Comparison of ENCODE assay signal across 20 cellular contexts in genomic region chr6:110853754-110854477, GRCh38. TPM values are rescaled to one million over a fixed set of nuclear protein-coding genes. Genes with fewer than 3 reads are reported as not detected.
DNase-seq lines count a peak whose midpoint lies in the region; ATAC-seq, FAIRE-seq and TF ChIP-seq lines count a peak whose summit lies in the region.
"Had no signal": no experiment of that assay in that cellular context is flagged by ENCODE, and none has a peak within 500 bp of the region (broad histone marks: within the 10 kb centered on the region; RNA-seq: fewer than 3 reads in every experiment).

No MANE protein-coding gene starts in this region.

- WGBS in right cardiac atrium = 68% methylated on average over 5 of the region's 5 CpGs
- 70% methylated on average over 5 of the region's 5 CpGs for WGBS in prostate gland

- no peaks in the 10 kb centered on the region for H3K36me3 Mint-ChIP-seq in activated naive CD4-positive, alpha-beta T cell treated with anti-CD3 and anti-CD28 coated beads, Interleukin-2, amount 10 ng/mL, durations not matched to agents 7 days and 5 days
- no peaks in the 10 kb centered on the region for H3K36me3 Mint-ChIP-seq in activated T-helper 2 cell treated with anti-CD3 and anti-CD28 coated beads, Interferon-gamma antibody, Interleukin-2, Interleukin-4, amounts not matched to agents 10 μg/mL and 5 μg/mL and 100 μg/mL, durations not matched to agents 14 hours and 24 hours and 36 hours (ENCODE audit: low read depth)

- peaks cover 23% of the 10 kb centered on the region for H3K27me3 Mint-ChIP-seq in activated naive CD4-positive, alpha-beta T cell treated with anti-CD3 and anti-CD28 coated beads, Interleukin-2, amount 10 ng/mL, durations not matched to agents 7 days and 5 days
- peaks cover 4% of the 10 kb centered on the region for H3K27me3 Mint-ChIP-seq in activated T-helper 2 cell treated with anti-CD3 and anti-CD28 coated beads, Interferon-gamma antibody, Interleukin-2, Interleukin-4, amounts not matched to agents 10 μg/mL and 5 μg/mL and 100 μg/mL, durations not matched to agents 14 hours and 24 hours and 36 hours (ENCODE audit: low read depth)

- intact Hi-C loops in left ventricle myocardium superior (cut with micrococcal nuclease) (no loop called here), right cardiac atrium (cut with DNase I) (no loop called here), mucosa of descending colon (cut with DNase I, micrococcal nuclease) (no loop called here), prostate gland (cut with DNase I) (loop anchor here (10.0 kb wide), 1 partner anchor 51 kb away; no protein-coding TSS in a partner anchor), kidney (cut with DNase I) (no loop called here)
- intact Hi-C loops in activated T-helper 2 cell treated with anti-CD3 and anti-CD28 coated beads, Interferon-gamma antibody, Interleukin-2, Interleukin-4, amounts not matched to agents 10 μg/mL and 5 μg/mL and 100 μg/mL, durations not matched to agents 14 hours and 24 hours and 36 hours (cut with micrococcal nuclease) = no loop called here

- no peak overlapping the region for H3K4me3 Mint-ChIP-seq in activated naive CD4-positive, alpha-beta T cell treated with anti-CD3 and anti-CD28 coated beads, Interleukin-2, amount 10 ng/mL, durations not matched to agents 7 days and 5 days
- no peak overlapping the region for H3K4me3 Mint-ChIP-seq in activated T-helper 2 cell treated with anti-CD3 and anti-CD28 coated beads, Interferon-gamma antibody, Interleukin-2, Interleukin-4, amounts not matched to agents 10 μg/mL and 5 μg/mL and 100 μg/mL, durations not matched to agents 14 hours and 24 hours and 36 hours (ENCODE audit: low read depth)
- H3K4me3 Mint-ChIP-seq: CD14-positive monocyte had no signal

- H3K9me3 Mint-ChIP-seq in activated naive CD4-positive, alpha-beta T cell treated with anti-CD3 and anti-CD28 coated beads, Interleukin-2, amount 10 ng/mL, durations not matched to agents 7 days and 5 days = no peaks in the 10 kb centered on the region
- no peaks in the 10 kb centered on the region for H3K9me3 Mint-ChIP-seq in activated T-helper 2 cell treated with anti-CD3 and anti-CD28 coated beads, Interferon-gamma antibody, Interleukin-2, Interleukin-4, amounts not matched to agents 10 μg/mL and 5 μg/mL and 100 μg/mL, durations not matched to agents 14 hours and 24 hours and 36 hours

- H3K4me1 ChIP-seq in right cardiac atrium (ENCODE audit: control insufficient read depth, insufficient read depth, low read length) = no peaks in the 10 kb centered on the region
- no peaks in the 10 kb centered on the region for H3K4me1 ChIP-seq in mucosa of descending colon (ENCODE audit: low read depth)
- H3K4me1 ChIP-seq in prostate gland (replicated peaks) = no peaks in the 10 kb centered on the region
- no peaks in the 10 kb centered on the region for H3K4me1 ChIP-seq in kidney (ENCODE audit: control insufficient read depth in 1 of 2, insufficient read depth in 1 of 2, low read depth in 1 of 2, low read length in 2 of 2)
- H3K4me1 ChIP-seq: A549, Caco-2, Peyer's patch had no signal

- no peak overlapping the region for H3K9ac ChIP-seq in kidney (ENCODE audit: low read length in 2 of 2)

- H3K36me3 ChIP-seq in mucosa of descending colon (ENCODE audit: low read depth) (no peaks in the 10 kb centered on the region), prostate gland (no peaks in the 10 kb centered on the region), kidney (ENCODE audit: control insufficient read depth in 1 of 2, insufficient read depth in 2 of 2, low read length in 2 of 2) (no peaks in the 10 kb centered on the region)
- H3K36me3 ChIP-seq: Peyer's patch had no signal

- no peaks in the 10 kb centered on the region for H3K27me3 ChIP-seq in right cardiac atrium (ENCODE audit: control insufficient read depth, insufficient read depth)
- H3K27me3 ChIP-seq in prostate gland (replicated peaks; ENCODE audit: insufficient read depth) = no peaks in the 10 kb centered on the region
- H3K27me3 ChIP-seq: Peyer's patch had no signal

- ATAC-seq in left ventricle myocardium superior = peak; percentile 35
- ATAC-seq in right cardiac atrium = no peak
- peak; percentile 74 for ATAC-seq in mucosa of descending colon
- ATAC-seq: A549, GM12878 had no signal

- no peak overlapping the region for H3K27ac Mint-ChIP-seq in activated naive CD4-positive, alpha-beta T cell treated with anti-CD3 and anti-CD28 coated beads, Interleukin-2, amount 10 ng/mL, durations not matched to agents 7 days and 5 days
- H3K27ac Mint-ChIP-seq in activated T-helper 2 cell treated with anti-CD3 and anti-CD28 coated beads, Interferon-gamma antibody, Interleukin-2, Interleukin-4, amounts not matched to agents 10 μg/mL and 5 μg/mL and 100 μg/mL, durations not matched to agents 14 hours and 24 hours and 36 hours = no peak overlapping the region

- no peak overlapping the region for H3K27ac ChIP-seq in right cardiac atrium (ENCODE audit: low read length)
- peak overlapping the region; percentile 3 for H3K27ac ChIP-seq in epithelial cell of prostate
- no peak overlapping the region for H3K27ac ChIP-seq in prostate gland
- H3K27ac ChIP-seq in kidney (ENCODE audit: low read depth in 2 of 2, low read length in 2 of 2) = no peak overlapping the region
- H3K27ac ChIP-seq: A549, Peyer's patch had no signal

- FAIRE-seq in kidney (lab: Jason Lieb, UNC) = no peak
- FAIRE-seq: A549, GM12878, GM18507 had no signal

- DNase-seq in left ventricle myocardium superior (no peak), right cardiac atrium (no peak), epithelial cell of prostate (ENCODE audit: low read depth, low spot score) (peak; percentile 31), mucosa of descending colon (no peak), prostate gland (ENCODE audit: low spot score) (no peak), kidney (no peak)
- DNase-seq in activated naive CD4-positive, alpha-beta T cell treated with anti-CD3 and anti-CD28 coated beads, Interleukin-2, amount 10 ng/mL, durations not matched to agents 7 days and 5 days = no peak
- no peak for DNase-seq in activated T-helper 2 cell treated with anti-CD3 and anti-CD28 coated beads, Interferon-gamma antibody, Interleukin-2, Interleukin-4, amounts not matched to agents 10 μg/mL and 5 μg/mL and 100 μg/mL, durations not matched to agents 14 hours and 24 hours and 36 hours (ENCODE audit: low spot score)
- DNase-seq: Caco-2, HCEC 1CT, Kasumi-1, NCI-H1436, NCI-H2029 treated with DMSO at 0.1 percent for 48 hours, NCI-H446, Peyer's patch, SHP77 treated with DMSO at 0.1 percent for 48 hours had no signal

- H3K4me3 ChIP-seq in right cardiac atrium (ENCODE audit: low read length) = no peak overlapping the region
- H3K4me3 ChIP-seq in mucosa of descending colon = no peak overlapping the region
- H3K4me3 ChIP-seq in prostate gland = no peak overlapping the region
- no peak overlapping the region for H3K4me3 ChIP-seq in kidney (ENCODE audit: low read length in 2 of 2)
- H3K4me3 ChIP-seq: A549, GM12878, Peyer's patch had no signal

- H3K4me1 Mint-ChIP-seq in activated naive CD4-positive, alpha-beta T cell treated with anti-CD3 and anti-CD28 coated beads, Interleukin-2, amount 10 ng/mL, durations not matched to agents 7 days and 5 days = peaks cover under 1% of the 10 kb centered on the region
- no peaks in the 10 kb centered on the region for H3K4me1 Mint-ChIP-seq in activated T-helper 2 cell treated with anti-CD3 and anti-CD28 coated beads, Interferon-gamma antibody, Interleukin-2, Interleukin-4, amounts not matched to agents 10 μg/mL and 5 μg/mL and 100 μg/mL, durations not matched to agents 14 hours and 24 hours and 36 hours (ENCODE audit: low read depth)

- TF ChIP-seq CTCF in mucosa of descending colon (IDR thresholded peaks at IDR 0.05) (no peak), prostate gland (IDR thresholded peaks at IDR 0.05) (no peak), kidney (IDR thresholded peaks at IDR 0.05; ENCODE audit: borderline replicate concordance, extremely low read depth, insufficient read depth) (no peak)

- H3K9me3 ChIP-seq in right cardiac atrium (ENCODE audit: control insufficient read depth, low read length) = no peaks in the 10 kb centered on the region
- no peaks in the 10 kb centered on the region for H3K9me3 ChIP-seq in mucosa of descending colon
- no peaks in the 10 kb centered on the region for H3K9me3 ChIP-seq in prostate gland
- no peaks in the 10 kb centered on the region for H3K9me3 ChIP-seq in kidney (ENCODE audit: control insufficient read depth in 1 of 2, low read length in 2 of 2)
- H3K9me3 ChIP-seq: A549, Caco-2, Peyer's patch had no signal

- TF ChIP-seq POLR2A in prostate gland (IDR thresholded peaks at IDR 0.05) = no peak

- CTCF ChIA-PET in activated naive CD4-positive, alpha-beta T cell treated with anti-CD3 and anti-CD28 coated beads, Interleukin-2, amount 10 ng/mL, durations not matched to agents 7 days and 5 days (lab: Charles Lee) = no interaction called here

RNA-seq across cellular contexts. Expression of gene AMD1, which starts 20.7 kb away (rescaled TPM):
- total RNA-seq in left ventricle myocardium superior (89.3 TPM), right cardiac atrium (10 to 100 TPM; 58.0 to 65.2 (median 63.2) TPM), mucosa of descending colon (10 to 100 TPM; 44.9 to 75.9 (median 72.8) TPM), prostate gland (100 to 1,000 TPM; 286 to 504 TPM), kidney (72.3 TPM)
- polyA plus RNA-seq in right cardiac atrium (49.9 TPM), kidney (ENCODE audit: insufficient read depth, low read depth, low replicate concordance) (32.8 TPM)
- 111 TPM in 2 replicates for total RNA-seq in activated T-helper 2 cell treated with anti-CD3 and anti-CD28 coated beads, Interferon-gamma antibody, Interleukin-2, Interleukin-4, amounts not matched to agents 10 μg/mL and 5 μg/mL and 100 μg/mL, durations not matched to agents 14 hours and 24 hours and 36 hours

RNA-seq across cellular contexts. Expression of gene CDK19, which starts 38.6 kb away (rescaled TPM):
- total RNA-seq in left ventricle myocardium superior (11.0 TPM), right cardiac atrium (10 to 100 TPM in 2 of 4 donors, 1 to 10 TPM in 2; 7.5 to 10.8 (median 9.9) TPM), mucosa of descending colon (10 to 100 TPM; 24.3 to 34.3 (median 27.7) TPM), prostate gland (10 to 100 TPM; 41.4 to 70.2 TPM), kidney (20.4 TPM)
- polyA plus RNA-seq in right cardiac atrium (4.8 TPM), kidney (ENCODE audit: insufficient read depth, low read depth, low replicate concordance) (4.9 TPM)
- total RNA-seq in activated T-helper 2 cell treated with anti-CD3 and anti-CD28 coated beads, Interferon-gamma antibody, Interleukin-2, Interleukin-4, amounts not matched to agents 10 μg/mL and 5 μg/mL and 100 μg/mL, durations not matched to agents 14 hours and 24 hours and 36 hours = 19.0 and 22.6 TPM in 2 replicates

Comparison
In these comparisons a context has a peak if more than half of its experiments do, and no peak if none do; other contexts are left out.
1. ATAC-seq: peak in left ventricle myocardium superior (single experiment) and mucosa of descending colon (single experiment); none in right cardiac atrium (0 of 2).